Comparison of ENCODE assay signal across 11 cellular contexts in the genomic region with DNA sequence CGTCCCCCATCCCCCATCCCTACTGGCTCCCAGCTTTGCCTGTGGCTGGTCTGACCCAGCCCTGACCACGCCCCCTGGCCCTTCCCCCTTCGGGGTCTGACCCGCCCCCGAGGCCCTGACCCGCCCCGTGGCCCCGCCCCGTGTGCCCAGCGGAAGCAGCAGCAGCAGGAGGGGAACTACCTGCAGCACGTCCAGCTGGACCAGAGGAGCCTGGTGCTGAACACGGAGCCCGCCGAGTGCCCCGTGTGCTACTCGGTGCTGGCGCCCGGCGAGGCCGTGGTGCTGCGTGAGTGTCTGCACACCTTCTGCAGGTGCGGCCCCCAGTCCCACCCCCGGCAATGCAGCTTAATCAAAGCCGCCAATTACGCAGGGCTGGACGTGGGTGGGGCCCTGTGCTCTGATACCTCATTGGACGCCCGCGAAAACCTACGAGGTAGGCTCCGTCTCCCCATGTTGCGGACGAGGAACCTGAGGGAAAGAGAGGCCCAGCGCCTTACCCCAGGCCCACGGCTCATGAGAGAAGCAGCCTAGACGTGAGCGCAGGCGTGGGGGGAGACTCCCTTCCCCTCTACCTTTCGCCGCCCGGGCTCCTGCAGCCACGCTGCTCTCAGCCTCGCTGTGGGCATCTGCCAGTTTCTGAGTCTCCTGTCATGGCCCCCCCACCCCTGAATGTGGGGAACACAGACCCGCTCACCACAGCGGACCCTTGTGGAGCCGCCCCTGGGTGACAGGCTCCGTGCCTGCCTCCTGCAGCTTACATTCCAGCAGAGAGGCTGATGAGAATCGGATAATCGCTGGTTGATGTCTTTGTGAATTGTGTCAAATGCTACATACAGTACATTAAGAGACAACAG. TPM values are rescaled to one million over a fixed set of nuclear protein-coding genes. Genes with fewer than 3 reads are reported as not detected.
A peak's percentile ranks its signal among the peaks of the same experiment; 100 is the strongest.
DNase-seq lines count a peak whose midpoint lies in the region; ATAC-seq lines count a peak whose summit lies in the region.
"Had no signal": no experiment of that assay in that cellular context is flagged by ENCODE, and none has a peak within 500 bp of the region (broad histone marks: within the 10 kb centered on the region; RNA-seq: fewer than 3 reads in every experiment).

No MANE protein-coding gene starts in this region.

- POLR2A ChIA-PET in activated CD8-positive, alpha-beta T cell treated with anti-CD3 and anti-CD28 coated beads, Interleukin-2, amount 10 ng/mL, durations not matched to agents 7 days and 5 days (lab: Charles Lee): no interaction called here

- H3K4me2 ChIP-seq in Karpas-422 (ENCODE audit: low read depth, low read length, poor library complexity, severe bottlenecking): no peak overlapping the region

- H3K79me2 ChIP-seq in Karpas-422 (ENCODE audit: low read length): no peaks in the 10 kb centered on the region

- peaks cover 24% of the 10 kb centered on the region for H3K36me3 Mint-ChIP-seq in activated naive CD4-positive, alpha-beta T cell treated with anti-CD3 and anti-CD28 coated beads, Interleukin-2, amount 50 U/mL, for 24 hours
- H3K36me3 Mint-ChIP-seq in activated CD8-positive, alpha-beta T cell treated with anti-CD3 and anti-CD28 coated beads, Interleukin-2, amount 10 ng/mL, durations not matched to agents 7 days and 5 days (ENCODE audit: low read depth): peaks cover 57% of the 10 kb centered on the region

- H3K9me3 Mint-ChIP-seq in activated naive CD4-positive, alpha-beta T cell treated with anti-CD3 and anti-CD28 coated beads, Interleukin-2, amount 50 U/mL, for 24 hours: no peaks in the 10 kb centered on the region
- H3K9me3 Mint-ChIP-seq in activated CD8-positive, alpha-beta T cell treated with anti-CD3 and anti-CD28 coated beads, Interleukin-2, amount 10 ng/mL, durations not matched to agents 7 days and 5 days (ENCODE audit: insufficient read depth): no peaks in the 10 kb centered on the region
- no peaks in the 10 kb centered on the region for H3K9me3 Mint-ChIP-seq in stimulated activated naive CD8-positive, alpha-beta T cell treated with anti-CD3 and anti-CD28 coated beads, Interleukin-15, amount 100 ng/mL, for 72 hours

- no peaks in the 10 kb centered on the region for H3K9me3 ChIP-seq in Karpas-422 (ENCODE audit: low read length)

- peaks cover 24% of the 10 kb centered on the region for H3K4me1 Mint-ChIP-seq in activated naive CD4-positive, alpha-beta T cell treated with anti-CD3 and anti-CD28 coated beads, Interleukin-2, amount 50 U/mL, for 24 hours
- peaks cover 22% of the 10 kb centered on the region for H3K4me1 Mint-ChIP-seq in activated CD8-positive, alpha-beta T cell treated with anti-CD3 and anti-CD28 coated beads, Interleukin-2, amount 10 ng/mL, durations not matched to agents 7 days and 5 days (ENCODE audit: low read depth)
- H3K4me1 Mint-ChIP-seq in stimulated activated naive CD8-positive, alpha-beta T cell treated with anti-CD3 and anti-CD28 coated beads, Interleukin-15, amount 100 ng/mL, for 72 hours: peaks cover 32% of the 10 kb centered on the region

- H3K4me3 Mint-ChIP-seq in activated naive CD4-positive, alpha-beta T cell treated with anti-CD3 and anti-CD28 coated beads, Interleukin-2, amount 50 U/mL, for 24 hours: no peak overlapping the region
- no peak overlapping the region for H3K4me3 Mint-ChIP-seq in activated CD8-positive, alpha-beta T cell treated with anti-CD3 and anti-CD28 coated beads, Interleukin-2, amount 10 ng/mL, durations not matched to agents 7 days and 5 days
- no peak overlapping the region for H3K4me3 Mint-ChIP-seq in stimulated activated naive CD8-positive, alpha-beta T cell treated with anti-CD3 and anti-CD28 coated beads, Interleukin-15, amount 100 ng/mL, for 72 hours

- H2AFZ ChIP-seq in Karpas-422 (ENCODE audit: low read length): no peak overlapping the region

- peak; percentile 53 for ATAC-seq in activated CD8-positive, alpha-beta T cell treated with anti-CD3 and anti-CD28 coated beads, Interleukin-2, amount 10 ng/mL, durations not matched to agents 7 days and 5 days
- ATAC-seq in stimulated activated naive CD8-positive, alpha-beta T cell treated with anti-CD3 and anti-CD28 coated beads, Interleukin-15, amount 100 ng/mL, for 72 hours: peak; percentile 18

- no peak overlapping the region for H3K27ac ChIP-seq in Karpas-422 (ENCODE audit: low read length)
- H3K27ac ChIP-seq: cardiac muscle cell had no signal

- H3K9ac ChIP-seq in Karpas-422 (ENCODE audit: low read length): no peak overlapping the region

- CTCF ChIA-PET in activated CD8-positive, alpha-beta T cell treated with anti-CD3 and anti-CD28 coated beads, Interleukin-2, amount 10 ng/mL, durations not matched to agents 7 days and 5 days (lab: Charles Lee): interaction anchor here (1.1 kb wide), 1 partner anchor 90 kb away, joined by 3 read pairs; no protein-coding TSS in a partner anchor

- no peaks in the 10 kb centered on the region for H3K27me3 Mint-ChIP-seq in activated naive CD4-positive, alpha-beta T cell treated with anti-CD3 and anti-CD28 coated beads, Interleukin-2, amount 50 U/mL, for 24 hours
- no peaks in the 10 kb centered on the region for H3K27me3 Mint-ChIP-seq in activated CD8-positive, alpha-beta T cell treated with anti-CD3 and anti-CD28 coated beads, Interleukin-2, amount 10 ng/mL, durations not matched to agents 7 days and 5 days (ENCODE audit: low read depth)
- no peaks in the 10 kb centered on the region for H3K27me3 Mint-ChIP-seq in stimulated activated naive CD8-positive, alpha-beta T cell treated with anti-CD3 and anti-CD28 coated beads, Interleukin-15, amount 100 ng/mL, for 72 hours

- peaks cover 8% of the 10 kb centered on the region for H3K36me3 ChIP-seq in Karpas-422 (ENCODE audit: insufficient read depth, low read length)

- H3K27ac Mint-ChIP-seq in activated naive CD4-positive, alpha-beta T cell treated with anti-CD3 and anti-CD28 coated beads, Interleukin-2, amount 50 U/mL, for 24 hours: peak overlapping the region; percentile 4
- peak overlapping the region; percentile 3 for H3K27ac Mint-ChIP-seq in activated CD8-positive, alpha-beta T cell treated with anti-CD3 and anti-CD28 coated beads, Interleukin-2, amount 10 ng/mL, durations not matched to agents 7 days and 5 days
- peak overlapping the region in 1 of 2 donors; percentile 88 for H3K27ac Mint-ChIP-seq in stimulated activated naive CD8-positive, alpha-beta T cell treated with anti-CD3 and anti-CD28 coated beads, Interleukin-15, amount 100 ng/mL, for 72 hours

- no peaks in the 10 kb centered on the region for H3K9me2 ChIP-seq in Karpas-422 (replicated peaks; ENCODE audit: insufficient read depth, low read length)

- peaks cover 2% of the 10 kb centered on the region; the same call in 1 of the 2 replicates for H3K4me1 ChIP-seq in Karpas-422 (ENCODE audit: low read length)

- H3K4me3 ChIP-seq in Karpas-422 (ENCODE audit: low read length): no peak overlapping the region
- H3K4me3 ChIP-seq: cardiac muscle cell had no signal

- peaks cover 9% of the 10 kb centered on the region for H4K20me1 ChIP-seq in Karpas-422 (ENCODE audit: insufficient read depth, low read depth, low read length)

- no peak for DNase-seq in activated naive CD4-positive, alpha-beta T cell (lab: John Stamatoyannopoulos, UW)
- DNase-seq in Karpas-422 (peak; percentile 93), SKM-1 treated with dmso at 0.1 percent for 144 hours (lab: John Stamatoyannopoulos, UW; ENCODE audit: unreplicated experiment) (no peak), SKM-1 (lab: John Stamatoyannopoulos, UW; ENCODE audit: unreplicated experiment) (no peak)
- no peak for DNase-seq in activated CD8-positive, alpha-beta T cell treated with anti-CD3 and anti-CD28 coated beads, Interleukin-2, amount 10 ng/mL, durations not matched to agents 7 days and 5 days
- no peak for DNase-seq in stimulated activated naive CD8-positive, alpha-beta T cell treated with anti-CD3 and anti-CD28 coated beads, Interleukin-15, amount 100 ng/mL, for 72 hours
- no peak for DNase-seq in activated CD4-positive, alpha-beta T cell treated with anti-CD3 and anti-CD28 coated beads for 4 hours
- DNase-seq: activated CD4-positive, CD25-positive, alpha-beta regulatory T cell treated with anti-CD3 and anti-CD28 coated beads, Interleukin-2, amount 50 U/mL, for 72 hours; NCI-H1930 had no signal

- H3K27me3 ChIP-seq in Karpas-422 (ENCODE audit: low read length): no peaks in the 10 kb centered on the region
- H3K27me3 ChIP-seq: cardiac muscle cell had no signal

RNA-seq across cellular contexts. Expression of a gene that starts 12.8 kb away (rescaled TPM):
- total RNA-seq in Karpas-422 (2014; rRNA removed; shearing (Covaris generic); ENCODE audit: low replicate concordance): 96.6 and 142 TPM in 2 replicates
- 100 to 1,000 TPM; 135 to 149 TPM for total RNA-seq in activated CD8-positive, alpha-beta T cell treated with anti-CD3 and anti-CD28 coated beads, Interleukin-2, amount 10 ng/mL, durations not matched to agents 7 days and 5 days

RNA-seq across cellular contexts. Expression of a gene that starts 40.4 kb away (rescaled TPM):
- total RNA-seq in Karpas-422 (2014; rRNA removed; shearing (Covaris generic); ENCODE audit: low replicate concordance): 122 and 197 TPM in 2 replicates
- 10 to 100 TPM; 32.6 to 32.8 TPM for total RNA-seq in activated CD8-positive, alpha-beta T cell treated with anti-CD3 and anti-CD28 coated beads, Interleukin-2, amount 10 ng/mL, durations not matched to agents 7 days and 5 days

RNA-seq across cellular contexts. Expression of a gene that starts 41.4 kb away (rescaled TPM):
- total RNA-seq in Karpas-422 (2014; rRNA removed; shearing (Covaris generic); ENCODE audit: low replicate concordance): 26.1 and 33.9 TPM in 2 replicates
- total RNA-seq in activated CD8-positive, alpha-beta T cell treated with anti-CD3 and anti-CD28 coated beads, Interleukin-2, amount 10 ng/mL, durations not matched to agents 7 days and 5 days: 10 to 100 TPM; 30.1 to 30.7 TPM
